ENCODE assay signal across 17 cellular contexts in the genomic region with DNA sequence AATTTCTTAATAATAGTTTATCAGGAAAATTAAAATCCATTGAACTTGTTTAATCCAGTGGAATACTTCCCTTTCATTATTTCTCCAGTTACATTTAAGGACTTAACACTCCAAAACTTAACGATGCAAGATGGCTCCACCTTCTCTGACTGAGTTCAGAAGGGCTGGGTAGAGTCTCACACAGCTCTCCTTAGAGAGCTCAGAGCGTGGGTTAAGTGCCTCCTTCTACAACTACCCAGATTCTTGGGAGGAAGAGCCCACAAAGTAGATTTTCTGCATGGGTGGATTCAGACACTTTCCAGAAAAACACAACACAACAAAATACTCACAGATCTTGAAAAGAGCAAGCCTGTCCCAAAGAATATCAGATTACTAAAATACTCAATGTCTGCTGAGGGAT.
DNase-seq lines count a peak whose midpoint lies in the region; ATAC-seq and FAIRE-seq lines count a peak whose summit lies in the region.
"Had no signal": no experiment of that assay in that cellular context is flagged by ENCODE, and none has a peak within 500 bp of the region (broad histone marks: within the 10 kb centered on the region; RNA-seq: fewer than 3 reads in every experiment).

No MANE protein-coding gene starts in this region.

- H3K27ac ChIP-seq in mesenchymal stem cell (ENCODE audit: low read length, poor library complexity, severe bottlenecking) (peak overlapping the region; percentile 25), subcutaneous abdominal adipose tissue (ENCODE audit: low read depth, low read length) (peak overlapping the region; percentile 93), caudate nucleus (ENCODE audit: low read depth, low read length) (no peak overlapping the region)
- H3K27ac ChIP-seq: right lobe of liver had no signal

- H3K4me1 ChIP-seq in mesenchymal stem cell (ENCODE audit: control insufficient read depth, insufficient read depth, low read depth, low read length) (peaks cover 2% of the 10 kb centered on the region), subcutaneous abdominal adipose tissue (ENCODE audit: control insufficient read depth in 5 of 5, insufficient read depth in 5 of 5, low read length in 5 of 5) (peaks cover 5 to 56% (median 46%) of the 10 kb centered on the region in 5 donors)

- no peak overlapping the region for H2BK15ac ChIP-seq in mesenchymal stem cell (ENCODE audit: low read depth, poor library complexity, severe bottlenecking)

- H3K4me3 ChIP-seq in mesenchymal stem cell (ENCODE audit: insufficient read depth in 1 of 2, low read depth in 1 of 2, low read length in 2 of 2) (no peak overlapping the region), subcutaneous abdominal adipose tissue (ENCODE audit: low read depth in 1 of 5, low read length in 5 of 5) (no peak overlapping the region)
- H3K4me3 ChIP-seq: right lobe of liver had no signal

- peak overlapping the region in 1 of 2 experiments; percentile 84 for H3K4ac ChIP-seq in mesenchymal stem cell (ENCODE audit: low read depth in 1 of 2, low read length in 2 of 2)

- no peaks in the 10 kb centered on the region for H3K27me3 Mint-ChIP-seq in T-helper 17 cell
- H3K27me3 Mint-ChIP-seq in natural killer cell treated with Interleukin-12 subunit alpha and Interleukin-12 subunit beta and Interleukin-15 and Interleukin-18, amount 100 ng/mL, for 72 hours: no peaks in the 10 kb centered on the region
- H3K27me3 Mint-ChIP-seq: stimulated activated memory B cell treated with anti-CD40 and anti-IgM and Interleukin-4, amounts not matched to agents 10 μg/mL and 1 μg/mL and 100 μg/mL, for 72 hours had no signal

- H3K9me3 ChIP-seq in T-helper 17 cell (ENCODE audit: control insufficient read depth, low read length, poor library complexity, severe bottlenecking): no peaks in the 10 kb centered on the region
- no peaks in the 10 kb centered on the region for H3K9me3 ChIP-seq in mesenchymal stem cell (ENCODE audit: control insufficient read depth, low read length)
- H3K9me3 ChIP-seq in subcutaneous abdominal adipose tissue (ENCODE audit: control insufficient read depth in 5 of 5, low read length in 5 of 5): no peaks in the 10 kb centered on the region
- H3K9me3 ChIP-seq: right lobe of liver had no signal

- H4K8ac ChIP-seq in mesenchymal stem cell (ENCODE audit: low read length): peak overlapping the region; percentile 81

- H2AK5ac ChIP-seq in mesenchymal stem cell (ENCODE audit: low read length, severe bottlenecking): no peak overlapping the region

- peak; percentile 19 for FAIRE-seq in A204.1 (lab: Jason Lieb, UNC)

- no peak overlapping the region for H2BK12ac ChIP-seq in mesenchymal stem cell (ENCODE audit: low read length in 2 of 2)

- peak overlapping the region; percentile 74 for H3K9ac ChIP-seq in mesenchymal stem cell (ENCODE audit: low read length)
- no peak overlapping the region for H3K9ac ChIP-seq in subcutaneous abdominal adipose tissue (ENCODE audit: low read length in 5 of 5)

- H3K36me3 ChIP-seq in mesenchymal stem cell (ENCODE audit: control insufficient read depth in 1 of 2, insufficient read depth in 2 of 2, low read depth in 1 of 2, low read length in 2 of 2) (no peaks in the 10 kb centered on the region), subcutaneous abdominal adipose tissue (ENCODE audit: control insufficient read depth in 5 of 5, insufficient read depth in 5 of 5, low read length in 5 of 5) (no peaks in the 10 kb centered on the region)
- H3K36me3 ChIP-seq: right lobe of liver had no signal

- H3K79me1 ChIP-seq in mesenchymal stem cell (replicated peaks; ENCODE audit: low read length, poor library complexity, severe bottlenecking): peaks cover 9% of the 10 kb centered on the region

- no peak overlapping the region for H2BK5ac ChIP-seq in mesenchymal stem cell (ENCODE audit: low read depth, low read length, poor library complexity, severe bottlenecking)

- ATAC-seq in T-helper 17 cell: no peak
- no peak for ATAC-seq in natural killer cell treated with Interleukin-12 subunit alpha and Interleukin-12 subunit beta and Interleukin-15 and Interleukin-18, amount 100 ng/mL, for 72 hours
- ATAC-seq: left lobe of liver; right lobe of liver; stimulated activated memory B cell treated with anti-CD40 and anti-IgM and Interleukin-4, amounts not matched to agents 10 μg/mL and 1 μg/mL and 100 μg/mL, for 72 hours had no signal

- H3K4me3 Mint-ChIP-seq in T-helper 17 cell: no peak overlapping the region
- H3K4me3 Mint-ChIP-seq in natural killer cell treated with Interleukin-12 subunit alpha and Interleukin-12 subunit beta and Interleukin-15 and Interleukin-18, amount 100 ng/mL, for 72 hours: no peak overlapping the region
- H3K4me3 Mint-ChIP-seq: CD14-positive monocyte; stimulated activated memory B cell treated with anti-CD40 and anti-IgM and Interleukin-4, amounts not matched to agents 10 μg/mL and 1 μg/mL and 100 μg/mL, for 72 hours had no signal

- peaks cover 10% of the 10 kb centered on the region for H3K36me3 Mint-ChIP-seq in T-helper 17 cell (ENCODE audit: low read depth)
- no peaks in the 10 kb centered on the region for H3K36me3 Mint-ChIP-seq in natural killer cell treated with Interleukin-12 subunit alpha and Interleukin-12 subunit beta and Interleukin-15 and Interleukin-18, amount 100 ng/mL, for 72 hours

- H3K27ac Mint-ChIP-seq in T-helper 17 cell: peak overlapping the region; percentile 84
- H3K27ac Mint-ChIP-seq in natural killer cell treated with Interleukin-12 subunit alpha and Interleukin-12 subunit beta and Interleukin-15 and Interleukin-18, amount 100 ng/mL, for 72 hours: no peak overlapping the region
- H3K27ac Mint-ChIP-seq: CD14-positive monocyte; stimulated activated memory B cell treated with anti-CD40 and anti-IgM and Interleukin-4, amounts not matched to agents 10 μg/mL and 1 μg/mL and 100 μg/mL, for 72 hours had no signal

- peak overlapping the region; percentile 82 for H2BK120ac ChIP-seq in mesenchymal stem cell (ENCODE audit: low read depth, low read length)

- H3K14ac ChIP-seq in mesenchymal stem cell (ENCODE audit: low read length in 2 of 2): no peak overlapping the region

- WGBS in mesenchymal stem cell: 95% methylated on average over 2 of the region's 2 CpGs

- DNase-seq in T-helper 17 cell (no peak), mesenchymal stem cell (no peak), caudate nucleus (lab: John Stamatoyannopoulos, UW) (no peak), NOMO-1 treated with DMSO at 0.1 percent for 48 hours (lab: John Stamatoyannopoulos, UW; ENCODE audit: unreplicated experiment) (no peak), ureter (ENCODE audit: low spot score) (no peak)
- no peak for DNase-seq in natural killer cell treated with Interleukin-12 subunit alpha and Interleukin-12 subunit beta and Interleukin-15 and Interleukin-18, amount 100 ng/mL, for 72 hours (ENCODE audit: low spot score)
- DNase-seq: activated CD4-positive, alpha-beta T cell treated with anti-CD3 and anti-CD28 coated beads for 4 hours; DMS 273 treated with DMSO at 0.1 percent for 48 hours; NCI-H187; NCI-H446 treated with DMSO at 0.1 percent for 48 hours; NK-92 treated with Interleukin-12 subunit alpha and Interleukin-12 subunit beta, amount 100 ng/mL, for 24 hours; right lobe of liver had no signal

- H3K23ac ChIP-seq in mesenchymal stem cell (ENCODE audit: low read length in 2 of 2): no peak overlapping the region

- no peaks in the 10 kb centered on the region for H3K9me3 Mint-ChIP-seq in natural killer cell treated with Interleukin-12 subunit alpha and Interleukin-12 subunit beta and Interleukin-15 and Interleukin-18, amount 100 ng/mL, for 72 hours
- H3K9me3 Mint-ChIP-seq: stimulated activated memory B cell treated with anti-CD40 and anti-IgM and Interleukin-4, amounts not matched to agents 10 μg/mL and 1 μg/mL and 100 μg/mL, for 72 hours had no signal

- H2AFZ ChIP-seq in mesenchymal stem cell (ENCODE audit: low read depth, low read length): no peak overlapping the region

- H3K27me3 ChIP-seq in mesenchymal stem cell (ENCODE audit: control insufficient read depth in 1 of 2, insufficient read depth in 1 of 2, low read length in 2 of 2) (no peaks in the 10 kb centered on the region), subcutaneous abdominal adipose tissue (ENCODE audit: control insufficient read depth in 5 of 5, insufficient read depth in 4 of 5, low read length in 5 of 5) (no peaks in the 10 kb centered on the region)
- H3K27me3 ChIP-seq: right lobe of liver had no signal

- H3K18ac ChIP-seq in mesenchymal stem cell (ENCODE audit: low read depth in 1 of 2, low read length in 2 of 2): peak overlapping the region in 1 of 2 experiments; percentile 3

- no peak overlapping the region for H4K91ac ChIP-seq in mesenchymal stem cell (ENCODE audit: low read length)

- no peak overlapping the region for H3K4me2 ChIP-seq in mesenchymal stem cell (ENCODE audit: low read length, poor library complexity, severe bottlenecking)

- H3K4me1 Mint-ChIP-seq in T-helper 17 cell: peaks cover 17% of the 10 kb centered on the region
- H3K4me1 Mint-ChIP-seq in natural killer cell treated with Interleukin-12 subunit alpha and Interleukin-12 subunit beta and Interleukin-15 and Interleukin-18, amount 100 ng/mL, for 72 hours (ENCODE audit: low read depth in 2 of 2): peaks cover 3 to 4% of the 10 kb centered on the region in 2 donors
